ENCODE assay signal across 38 cellular contexts in the genomic region with DNA sequence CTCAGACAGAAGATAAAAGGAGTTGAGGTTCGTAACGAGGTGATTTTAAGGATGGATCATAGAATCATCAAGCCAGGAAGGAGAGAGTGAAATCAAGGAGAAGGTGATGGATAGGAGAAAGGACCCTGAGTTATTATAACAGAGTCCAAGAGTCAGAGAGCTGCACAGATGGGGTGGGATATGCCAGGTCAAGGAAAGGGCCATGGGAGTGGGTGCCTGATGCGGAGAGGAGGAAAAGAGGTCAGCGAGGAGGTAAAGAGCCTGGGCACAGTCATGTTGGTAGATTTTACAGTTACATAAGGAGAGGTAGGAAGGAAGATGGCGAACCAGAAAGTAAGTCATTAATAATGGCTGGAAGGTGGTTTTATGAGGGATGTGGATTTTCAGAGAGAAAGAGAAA.
"Had no signal": no experiment of that assay in that cellular context is flagged by ENCODE, and none has a peak within 500 bp of the region (broad histone marks: within the 10 kb centered on the region; RNA-seq: fewer than 3 reads in every experiment).

No MANE protein-coding gene starts in this region.

- H3K36me3 Mint-ChIP-seq: activated naive CD4-positive, alpha-beta T cell treated with anti-CD3 and anti-CD28 coated beads, Interleukin-2, amount 50 U/mL, for 72 hours had no signal

- H3K27ac ChIP-seq: adrenal gland, body of pancreas, brain microvascular endothelial cell, breast epithelium, VCaP had no signal

- H3K36me3 ChIP-seq: adrenal gland, brain microvascular endothelial cell, breast epithelium had no signal

- H3K9me3 ChIP-seq: adrenal gland, body of pancreas, breast epithelium had no signal

- H3K4me3 ChIP-seq: adrenal gland, body of pancreas, breast epithelium had no signal

- H3K27me3 ChIP-seq: adrenal gland, body of pancreas, brain microvascular endothelial cell, breast epithelium had no signal

- H3K4me1 ChIP-seq: adrenal gland, body of pancreas, breast epithelium had no signal

- ATAC-seq: activated CD4-positive, alpha-beta T cell treated with anti-CD3 and anti-CD28 coated beads for 36 hours; activated CD4-positive, CD25-positive, alpha-beta regulatory T cell treated with anti-CD3 and anti-CD28 coated beads, Interleukin-2, amount 50 U/mL, for 24 hours; activated CD8-positive, alpha-beta T cell treated with anti-CD3 and anti-CD28 coated beads, Interleukin-2, amount 10 ng/mL, durations not matched to agents 7 days and 5 days; activated naive CD4-positive, alpha-beta T cell treated with anti-CD3 and anti-CD28 coated beads, Interleukin-2, amount 50 U/mL, for 72 hours; activated T-cell treated with anti-CD3 and anti-CD28 coated beads, Interleukin-2, amount 50 U/mL, for 4 hours; activated T-cell treated with anti-CD3 and anti-CD28 coated beads, Interleukin-2, amount 50 U/mL, for 72 hours; activated T-helper 17 cell treated with anti-CD3 and anti-CD28 coated beads, Interleukin-2, amount 50 U/mL, for 72 hours; body of pancreas had no signal

- H3K4me3 Mint-ChIP-seq: activated CD4-positive, alpha-beta memory T cell treated with anti-CD3 and anti-CD28 coated beads, Interleukin-2, amount 10 ng/mL, durations not matched to agents 7 days and 5 days; activated CD4-positive, alpha-beta T cell treated with anti-CD3 and anti-CD28 coated beads for 36 hours; activated CD4-positive, alpha-beta T cell treated with anti-CD3 and anti-CD28 coated beads, Interleukin-2, amount 10 ng/mL, durations not matched to agents 7 days and 5 days; activated CD8-positive, alpha-beta T cell treated with anti-CD3 and anti-CD28 coated beads, Interleukin-2, amount 10 ng/mL, durations not matched to agents 7 days and 5 days; activated naive CD4-positive, alpha-beta T cell treated with anti-CD3 and anti-CD28 coated beads for 36 hours; activated naive CD8-positive, alpha-beta T cell treated with anti-CD3 and anti-CD28 coated beads for 36 hours; activated T-cell treated with anti-CD3 and anti-CD28 coated beads, Interleukin-2, amount 50 U/mL, for 4 hours; activated T-cell treated with anti-CD3 and anti-CD28 coated beads, Interleukin-2, amount 50 U/mL, for 72 hours; activated T-helper 1 cell treated with anti-CD3 and anti-CD28 coated beads, Interleukin-12 subunit alpha, Interleukin-12 subunit beta, Interleukin-2, Interleukin-4 antibody, amounts not matched to agents 30 ng/mL and 10 ng/mL and 1 ng/mL, durations not matched to agents 14 hours and 24 hours and 36 hours; activated T-helper 17 cell treated with anti-CD3 and anti-CD28 coated beads, Interleukin-2, amount 50 U/mL, for 72 hours; central memory CD8-positive, alpha-beta T cell; T-helper 1 cell treated with Interleukin-12 subunit alpha and Interleukin-12 subunit beta and Interleukin-4 antibody, amounts not matched to agents 30 μg/mL and 1 μg/mL, for 36 hours; T-helper 2 cell treated with Interferon-gamma antibody and Interleukin-4, amounts not matched to agents 5 μg/mL and 100 μg/mL, for 36 hours had no signal

- DNase-seq: activated CD4-positive, alpha-beta memory T cell treated with anti-CD3 and anti-CD28 coated beads, Interleukin-2, amount 10 ng/mL, durations not matched to agents 7 days and 5 days; activated CD4-positive, alpha-beta T cell treated with anti-CD3 and anti-CD28 coated beads for 1 hour; activated CD4-positive, alpha-beta T cell treated with anti-CD3 and anti-CD28 coated beads for 36 hours; activated CD4-positive, alpha-beta T cell treated with anti-CD3 and anti-CD28 coated beads for 48 hours; activated CD4-positive, alpha-beta T cell treated with anti-CD3 and anti-CD28 coated beads, Interleukin-2, amount 10 ng/mL, durations not matched to agents 7 days and 5 days; activated CD4-positive, alpha-beta T cell treated with anti-CD3 and anti-CD28 coated beads, Interleukin-2, amount 50 U/mL, for 48 hours; activated CD4-positive, CD25-positive, alpha-beta regulatory T cell; activated CD8-positive, alpha-beta memory T cell treated with anti-CD3 and anti-CD28 coated beads, Interleukin-2, amount 50 U/mL, for 4 hours; activated CD8-positive, alpha-beta T cell treated with anti-CD3 and anti-CD28 coated beads, Interleukin-2, amount 10 ng/mL, durations not matched to agents 7 days and 5 days; activated effector memory CD4-positive, alpha-beta T cell treated with anti-CD3 and anti-CD28 coated beads, Interleukin-2, amount 50 U/mL, for 16 hours; activated gamma-delta T cell treated with Interleukin-2 at 50 U/mL for 16 hours; activated naive CD4-positive, alpha-beta T cell; activated naive CD4-positive, alpha-beta T cell treated with anti-CD3 and anti-CD28 coated beads for 36 hours; activated naive CD4-positive, alpha-beta T cell treated with anti-CD3 and anti-CD28 coated beads, Interleukin-2, amount 50 U/mL, for 16 hours; activated naive CD8-positive, alpha-beta T cell treated with anti-CD3 and anti-CD28 coated beads for 36 hours; activated T-cell treated with anti-CD3 and anti-CD28 coated beads for 4 hours; activated T-cell treated with anti-CD3 and anti-CD28 coated beads, Interleukin-2, amount 50 U/mL, for 1 hour; activated T-cell treated with anti-CD3 and anti-CD28 coated beads, Interleukin-2, amount 50 U/mL, for 4 hours; activated T-cell treated with anti-CD3 and anti-CD28 coated beads, Interleukin-2, amount 50 U/mL, for 72 hours; adrenal gland; amniotic stem cell; aorta; body of pancreas; brain microvascular endothelial cell; caudate nucleus; cerebellar nuclear complex; T-helper 1 cell; T-helper 2 cell; T-helper 9 cell had no signal

- H3K9me3 Mint-ChIP-seq: T-helper 2 cell treated with Interferon-gamma antibody and Interleukin-4, amounts not matched to agents 5 μg/mL and 100 μg/mL, for 36 hours had no signal

- H3K27ac Mint-ChIP-seq: activated CD4-positive, alpha-beta memory T cell treated with anti-CD3 and anti-CD28 coated beads, Interleukin-2, amount 10 ng/mL, durations not matched to agents 7 days and 5 days; activated CD4-positive, alpha-beta T cell treated with anti-CD3 and anti-CD28 coated beads for 36 hours; activated CD4-positive, alpha-beta T cell treated with anti-CD3 and anti-CD28 coated beads, Interleukin-2, amount 10 ng/mL, durations not matched to agents 7 days and 5 days; activated CD8-positive, alpha-beta T cell treated with anti-CD3 and anti-CD28 coated beads, Interleukin-2, amount 10 ng/mL, durations not matched to agents 7 days and 5 days; activated naive CD4-positive, alpha-beta T cell treated with anti-CD3 and anti-CD28 coated beads for 36 hours; activated naive CD4-positive, alpha-beta T cell treated with anti-CD3 and anti-CD28 coated beads, Interleukin-2, amount 50 U/mL, for 72 hours; activated naive CD8-positive, alpha-beta T cell treated with anti-CD3 and anti-CD28 coated beads for 36 hours; activated T-cell treated with anti-CD3 and anti-CD28 coated beads, Interleukin-2, amount 50 U/mL, for 72 hours; activated T-helper 1 cell treated with anti-CD3 and anti-CD28 coated beads, Interleukin-12 subunit alpha, Interleukin-12 subunit beta, Interleukin-2, Interleukin-4 antibody, amounts not matched to agents 30 ng/mL and 10 ng/mL and 1 ng/mL, durations not matched to agents 14 hours and 24 hours and 36 hours; activated T-helper 17 cell treated with anti-CD3 and anti-CD28 coated beads, Interleukin-2, amount 50 U/mL, for 72 hours; T-helper 1 cell treated with Interleukin-12 subunit alpha and Interleukin-12 subunit beta and Interleukin-4 antibody, amounts not matched to agents 30 μg/mL and 1 μg/mL, for 36 hours; T-helper 2 cell treated with Interferon-gamma antibody and Interleukin-4, amounts not matched to agents 5 μg/mL and 100 μg/mL, for 36 hours had no signal

- H3K27me3 Mint-ChIP-seq: activated CD4-positive, alpha-beta memory T cell treated with anti-CD3 and anti-CD28 coated beads, Interleukin-2, amount 10 ng/mL, durations not matched to agents 7 days and 5 days; activated CD4-positive, alpha-beta T cell treated with anti-CD3 and anti-CD28 coated beads, Interleukin-2, amount 10 ng/mL, durations not matched to agents 7 days and 5 days; central memory CD8-positive, alpha-beta T cell had no signal

- H3K4me1 Mint-ChIP-seq: activated CD4-positive, alpha-beta memory T cell treated with anti-CD3 and anti-CD28 coated beads, Interleukin-2, amount 10 ng/mL, durations not matched to agents 7 days and 5 days; activated CD4-positive, alpha-beta T cell treated with anti-CD3 and anti-CD28 coated beads for 36 hours; activated CD4-positive, alpha-beta T cell treated with anti-CD3 and anti-CD28 coated beads, Interleukin-2, amount 10 ng/mL, durations not matched to agents 7 days and 5 days; activated naive CD8-positive, alpha-beta T cell treated with anti-CD3 and anti-CD28 coated beads for 36 hours; activated T-helper 17 cell treated with anti-CD3 and anti-CD28 coated beads, Interleukin-2, amount 50 U/mL, for 72 hours; central memory CD8-positive, alpha-beta T cell had no signal
